Comparison of ENCODE assay signal across 1 cellular context in genomic region chr11:119065369-119065768, GRCh38.
TF ChIP-seq lines count a peak whose summit lies in the region.

No MANE protein-coding gene starts in this region.

TF ChIP-seq in H1, 55 proteins besides CTCF, POLR2A, EP300 and RAD21:
- no peak for TF ChIP-seq BACH1 (IDR thresholded peaks at IDR 0.05; ENCODE audit: low read length)
- TF ChIP-seq RNF2 (IDR thresholded peaks at IDR 0.05; ENCODE audit: borderline replicate concordance, low read depth, low read length, missing control alignments, poor library complexity, severe bottlenecking), result no peak
- no peak for TF ChIP-seq POU5F1 (IDR thresholded peaks at IDR 0.05; ENCODE audit: low read depth, low read length)
- TF ChIP-seq RFX5 (IDR thresholded peaks at IDR 0.05; ENCODE audit: borderline replicate concordance, low read depth, low read length), result no peak
- no peak for TF ChIP-seq SIX5 (IDR thresholded peaks at IDR 0.05; ENCODE audit: low read depth, low read length)
- 0 out of 2 replicates have a peak, but pooled peaks have one; percentile 14 for TF ChIP-seq CREB1 (IDR thresholded peaks at IDR 0.05)
